ENCODE assay signal across 13 cellular contexts in the genomic region with DNA sequence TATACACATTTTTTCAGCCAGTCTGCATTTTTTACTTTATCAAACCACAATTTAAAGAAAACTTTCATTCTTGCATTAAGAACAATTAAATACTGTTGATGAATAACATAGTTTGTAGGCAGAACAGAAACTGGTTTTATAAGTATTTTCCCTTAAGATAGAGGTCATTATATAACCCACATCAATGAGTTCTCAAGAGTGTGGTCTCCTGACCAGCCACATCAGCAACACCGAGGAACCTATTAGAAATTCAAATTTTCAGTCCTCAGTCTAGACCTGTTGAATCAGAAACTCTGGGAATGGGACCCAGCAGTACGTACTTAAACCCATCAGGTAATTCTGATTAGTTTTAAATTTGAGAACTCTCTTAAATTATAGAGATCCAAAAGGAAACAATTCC.
"Had no signal": no experiment of that assay in that cellular context is flagged by ENCODE, and none has a peak within 500 bp of the region (broad histone marks: within the 10 kb centered on the region; RNA-seq: fewer than 3 reads in every experiment).

No MANE protein-coding gene starts in this region.

- H3K4me3 ChIP-seq: lower lobe of right lung, prostate gland, right atrium auricular region, thoracic aorta, tibial nerve, upper lobe of left lung had no signal

- H3K27me3 ChIP-seq: neutrophil, right atrium auricular region, tibial nerve, upper lobe of left lung had no signal

- H3K4me1 ChIP-seq: lower lobe of right lung, prostate gland, right atrium auricular region, tibial nerve, upper lobe of left lung had no signal

- H3K36me3 ChIP-seq: lower lobe of right lung, neutrophil, prostate gland, right atrium auricular region, thoracic aorta, tibial nerve, upper lobe of left lung had no signal

- H3K9me3 ChIP-seq: lower lobe of right lung, neutrophil, prostate gland, right atrium auricular region, thoracic aorta, upper lobe of left lung had no signal

- H3K27ac ChIP-seq: lower lobe of right lung, neutrophil, prostate gland, right atrium auricular region, tibial nerve, upper lobe of left lung had no signal

- DNase-seq: cortex of kidney; effector memory CD8-positive, alpha-beta T cell; left ventricle myocardium superior; lower lobe of right lung; natural killer cell; stimulated activated CD4-positive, alpha-beta T cell treated with anti-CD3 and anti-CD28 coated beads, Interleukin-4, amount 100 ng/mL, for 4 hours; stimulated activated naive CD8-positive, alpha-beta T cell treated with anti-CD3 and anti-CD28 coated beads, Interleukin-15, Interleukin-2, amounts not matched to agents 100 U/mL and 50 U/mL, for 24 hours; upper lobe of left lung had no signal
